In the genomic region with DNA sequence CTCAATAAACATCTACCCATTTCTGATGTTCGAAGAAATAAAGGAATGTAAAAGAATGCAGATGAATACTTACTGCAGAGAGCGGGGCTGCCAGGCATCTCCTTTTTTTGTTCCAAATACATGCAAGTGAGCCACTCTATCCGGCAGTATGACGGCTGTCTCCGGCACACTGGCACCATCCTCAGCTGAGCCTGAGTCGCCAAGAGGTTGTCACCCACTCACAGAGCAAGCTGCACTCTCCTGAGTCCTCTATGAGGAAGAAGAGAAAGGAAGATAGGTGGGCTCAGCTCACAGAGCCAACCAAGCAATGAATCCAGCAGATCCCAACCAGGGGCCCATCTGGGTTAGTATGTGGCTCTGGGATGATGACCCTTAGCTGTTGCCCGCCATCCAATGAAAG, we compare ENCODE assay signal across 14 cellular contexts.
DNase-seq lines count a peak whose midpoint lies in the region; ATAC-seq and TF ChIP-seq lines count a peak whose summit lies in the region.
"Had no signal": no experiment of that assay in that cellular context is flagged by ENCODE, and none has a peak within 500 bp of the region (broad histone marks: within the 10 kb centered on the region; RNA-seq: fewer than 3 reads in every experiment).

No MANE protein-coding gene starts in this region.

- ATAC-seq in body of pancreas (no peak), GM18519 (IDR thresholded peaks at IDR 0.05; ENCODE audit: low FRiP score, unreplicated experiment) (no peak)
- no peak for ATAC-seq in naive thymus-derived CD4-positive, alpha-beta T cell

- H3K9me3 ChIP-seq in breast epithelium: no peaks in the 10 kb centered on the region
- H3K9me3 ChIP-seq in body of pancreas: no peaks in the 10 kb centered on the region
- no peaks in the 10 kb centered on the region for H3K9me3 ChIP-seq in naive thymus-derived CD4-positive, alpha-beta T cell (ENCODE audit: control insufficient read depth in 2 of 3, low read length in 3 of 3)
- no peaks in the 10 kb centered on the region for H3K9me3 ChIP-seq in tibial artery

- H3K27ac ChIP-seq in breast epithelium (peak overlapping the region; percentile 35 to 75), body of pancreas (peak overlapping the region in 3 of 4 donors; percentile 26 to 46 (median 44)), tibial artery (peak overlapping the region; percentile 100)
- no peak overlapping the region for H3K27ac ChIP-seq in naive thymus-derived CD4-positive, alpha-beta T cell (ENCODE audit: low read depth, low read length)

- H3K36me3 ChIP-seq in breast epithelium (no peaks in the 10 kb centered on the region), body of pancreas (replicated peaks in 1 of 2; ENCODE audit: insufficient read depth in 1 of 2, low read depth in 2 of 2) (peaks cover 0 to 32% of the 10 kb centered on the region in 2 donors), tibial artery (peaks cover 71 to 94% (median 84%) of the 10 kb centered on the region in 3 donors)
- peaks cover 6 to 81% (median 27%) of the 10 kb centered on the region in 3 experiments for H3K36me3 ChIP-seq in naive thymus-derived CD4-positive, alpha-beta T cell (ENCODE audit: control insufficient read depth in 2 of 3, insufficient read depth in 3 of 3, low read length in 3 of 3)

- no peak overlapping the region for H3K4me3 Mint-ChIP-seq in MCF 10A (ENCODE audit: unreplicated experiment)
- H3K4me3 Mint-ChIP-seq in naive thymus-derived CD4-positive, alpha-beta T cell: peak overlapping the region in 4 of 10 donors; percentile 22 to 69 (median 44)

- CTCF ChIA-PET in MCF 10A (lab: Yijun Ruan, JAX): interaction anchor here (0.6 to 28.1 kb wide), 9 partner anchors 10 to 1431 kb away, joined by 3 to 790 read pairs (median 7); no protein-coding TSS in a partner anchor
- CTCF ChIA-PET in naive thymus-derived CD4-positive, alpha-beta T cell (lab: Charles Lee): interaction anchor here (1.6 kb wide), 1 partner anchor 20 kb away, joined by 10 read pairs; no protein-coding TSS in a partner anchor

- no peaks in the 10 kb centered on the region for H3K27me3 ChIP-seq in breast epithelium
- H3K27me3 ChIP-seq in body of pancreas: no peaks in the 10 kb centered on the region
- no peaks in the 10 kb centered on the region for H3K27me3 ChIP-seq in naive thymus-derived CD4-positive, alpha-beta T cell (ENCODE audit: control insufficient read depth in 2 of 2, insufficient read depth in 2 of 2, low read length in 2 of 2)
- no peaks in the 10 kb centered on the region for H3K27me3 ChIP-seq in tibial artery

- no peaks in the 10 kb centered on the region for H3K9me3 Mint-ChIP-seq in MCF 10A (ENCODE audit: unreplicated experiment)
- peaks cover 0 to 2% (median 0%) of the 10 kb centered on the region in 11 donors for H3K9me3 Mint-ChIP-seq in naive thymus-derived CD4-positive, alpha-beta T cell

- H3K4me1 Mint-ChIP-seq in MCF 10A (ENCODE audit: insufficient read depth, unreplicated experiment): peaks cover 69% of the 10 kb centered on the region
- peaks cover 55 to 95% (median 87%) of the 10 kb centered on the region in 7 donors for H3K4me1 Mint-ChIP-seq in naive thymus-derived CD4-positive, alpha-beta T cell

- no TSS peak for BruUV-seq in MCF 10A (replicated peaks; lab: Mats Ljungman, UMichigan)

- 59% methylated on average over 7 of the region's 7 CpGs for WGBS in body of pancreas, 2 donors

- DNase-seq in breast epithelium (ENCODE audit: low spot score in 2 of 2) (no peak), MCF 10A (ENCODE audit: unreplicated experiment) (no peak), body of pancreas (no peak), tibial artery (peak; percentile 18 to 64), kidney tubule cell (ENCODE audit: low spot score) (no peak), NCI-H748 treated with DMSO at 0.1 percent for 48 hours (lab: John Stamatoyannopoulos, UW) (no peak)
- DNase-seq in naive thymus-derived CD4-positive, alpha-beta T cell: no peak
- DNase-seq: activated gamma-delta T cell; central memory CD4-positive, alpha-beta T cell; islet precursor cell; retina; SHP77; stimulated activated CD4-positive, alpha-beta T cell treated with anti-CD3 and anti-CD28 coated beads, Interleukin-4, amount 100 ng/mL, for 1 hour had no signal

- TF ChIP-seq POLR2A in breast epithelium (IDR thresholded peaks at IDR 0.05) (no peak), body of pancreas (IDR thresholded peaks at IDR 0.05) (no peak)

- TF ChIP-seq CTCF in breast epithelium (IDR thresholded peaks at IDR 0.05): no peak
- TF ChIP-seq CTCF in MCF 10A (IDR thresholded peaks at IDR 0.05; ENCODE audit: unreplicated experiment): no peak
- no peak for TF ChIP-seq CTCF in body of pancreas (IDR thresholded peaks at IDR 0.05)
- TF ChIP-seq CTCF in tibial artery (IDR thresholded peaks at IDR 0.05): no peak

- H3K4me1 ChIP-seq in breast epithelium (peaks cover 21 to 59% of the 10 kb centered on the region in 2 donors), body of pancreas (peaks cover 91% of the 10 kb centered on the region), tibial artery (peaks cover 0 to 98% (median 82%) of the 10 kb centered on the region in 4 donors)
- peaks cover 4 to 39% of the 10 kb centered on the region in 2 donors for H3K4me1 ChIP-seq in naive thymus-derived CD4-positive, alpha-beta T cell (ENCODE audit: control insufficient read depth in 2 of 2, insufficient read depth in 2 of 2, low read length in 2 of 2)

- H3K27ac Mint-ChIP-seq in MCF 10A (ENCODE audit: low read depth, unreplicated experiment): no peak overlapping the region
- H3K27ac Mint-ChIP-seq in naive thymus-derived CD4-positive, alpha-beta T cell: peak overlapping the region in 5 of 9 donors; percentile 38 to 84 (median 57)

- POLR2A ChIA-PET in MCF 10A (lab: Yijun Ruan, JAX): interaction anchor here (2.2 kb wide), 1 partner anchor 51 kb away, joined by 11 read pairs; no protein-coding TSS in a partner anchor
- POLR2A ChIA-PET in naive thymus-derived CD4-positive, alpha-beta T cell (lab: Charles Lee): interaction anchor here (0.7 kb wide), 1 partner anchor 146 kb away, joined by 4 read pairs; no protein-coding TSS in a partner anchor

- H3K4me3 ChIP-seq in breast epithelium (peak overlapping the region in 1 of 3 donors; percentile 45), body of pancreas (no peak overlapping the region), tibial artery (peak overlapping the region; percentile 63 to 81)
- no peak overlapping the region for H3K4me3 ChIP-seq in naive thymus-derived CD4-positive, alpha-beta T cell (ENCODE audit: low read length)

- intact Hi-C loops in breast epithelium (cut with DNase I; ENCODE audit: low total_unique reads): no loop called here
- intact Hi-C loops in MCF 10A (cut with micrococcal nuclease): no loop called here
- intact Hi-C loops in body of pancreas (cut with DNase I): no loop called here
- intact Hi-C loops in naive thymus-derived CD4-positive, alpha-beta T cell (cut with micrococcal nuclease): no loop called here
- intact Hi-C loops in tibial artery (cut with DNase I; ENCODE audit: low total_unique reads): no loop called here

- H3K36me3 Mint-ChIP-seq in MCF 10A (ENCODE audit: insufficient read depth, unreplicated experiment): peaks cover 90% of the 10 kb centered on the region
- H3K36me3 Mint-ChIP-seq in naive thymus-derived CD4-positive, alpha-beta T cell: peaks cover 8 to 67% (median 34%) of the 10 kb centered on the region in 5 donors

- H3K27me3 Mint-ChIP-seq in MCF 10A (ENCODE audit: insufficient read depth, unreplicated experiment): no peaks in the 10 kb centered on the region
- H3K27me3 Mint-ChIP-seq in naive thymus-derived CD4-positive, alpha-beta T cell: no peaks in the 10 kb centered on the region

Comparison
In these comparisons a context has a peak if more than half of its experiments do, and no peak if none do; other contexts are left out.
1. DNase-seq: peak in tibial artery (2 of 2); none in breast epithelium (0 of 2), MCF 10A (single experiment), body of pancreas (0 of 4), naive thymus-derived CD4-positive, alpha-beta T cell (0 of 9), kidney tubule cell (single experiment) and NCI-H748 treated with DMSO at 0.1 percent for 48 hours (single experiment).
2. H3K4me3 ChIP-seq: peak in tibial artery (2 of 2); none in body of pancreas (0 of 2) and naive thymus-derived CD4-positive, alpha-beta T cell (single experiment).